8 cellular contexts compared by ENCODE assay signal in genomic region chr10:63630085-63630927, GRCh38.
DNase-seq lines count a peak whose midpoint lies in the region; ATAC-seq and TF ChIP-seq lines count a peak whose summit lies in the region.

No MANE protein-coding gene starts in this region.

- WGBS in aorta, 2 donors, result 0% methylated on average over 50 to 69 of the region's 69 CpGs

- H3K9me3 ChIP-seq in aorta (ENCODE audit: control insufficient read depth, low read length), result no peaks in the 10 kb centered on the region

- peak overlapping the region; percentile 67 for H3K4me3 ChIP-seq in rectal smooth muscle tissue (ENCODE audit: low read length)
- H3K4me3 ChIP-seq in aorta (ENCODE audit: low read length in 2 of 2), result peak overlapping the region; percentile 60 to 68

- H3K27me3 ChIP-seq in rectal smooth muscle tissue (ENCODE audit: control insufficient read depth, insufficient read depth, low read length) (no peaks in the 10 kb centered on the region), aorta (ENCODE audit: control insufficient read depth in 1 of 2, insufficient read depth in 2 of 2, low read length in 1 of 2) (no peaks in the 10 kb centered on the region)

- in situ Hi-C loops in GM13977 (cut with MboI; ENCODE audit: low pct_unique_long_range_greater_than_20kb, low sequenced_read_pairs, unreplicated experiment), result loop anchor here (10.0 kb wide), 1 partner anchor 84 kb away; no protein-coding TSS in a partner anchor

- H3K9ac ChIP-seq in rectal smooth muscle tissue (ENCODE audit: low read length), result peak overlapping the region; percentile 74

- intact Hi-C loops in aorta (cut with DNase I), result loop anchor here (2.0 to 10.0 kb wide), 8 partner anchors 67 to 516 kb away; partner anchors contain the start of gene JMJD1C (in 1 of the 2)

- H3K27ac ChIP-seq in rectal smooth muscle tissue (ENCODE audit: low read depth, low read length), result peak overlapping the region; percentile 95
- H3K27ac ChIP-seq in aorta (ENCODE audit: low read depth in 1 of 2, low read length in 2 of 2), result peak overlapping the region; percentile 99 to 100

- H3K36me3 ChIP-seq in rectal smooth muscle tissue (ENCODE audit: control insufficient read depth, insufficient read depth, low read length) (no peaks in the 10 kb centered on the region), aorta (ENCODE audit: control insufficient read depth in 1 of 2, insufficient read depth in 2 of 2, low read length in 1 of 2) (no peaks in the 10 kb centered on the region)

- TF ChIP-seq CTCF in GM13977 (IDR thresholded peaks at IDR 0.05; ENCODE audit: extremely low read depth, insufficient read depth, missing control alignments), result no peak

- DNase-seq in GM13977 (ENCODE audit: low spot score) (peak; percentile 86), NCI-H128 (lab: John Stamatoyannopoulos, UW; ENCODE audit: unreplicated experiment) (peak; percentile 38), T-helper 2 cell (peak; percentile 54 to 80 (median 59)), anterior cingulate cortex (lab: John Stamatoyannopoulos, UW) (peak; percentile 15 to 89 (median 81)), hepatic stellate cell (ENCODE audit: low spot score) (peak; percentile 84), aorta (peak; percentile 93 to 97)

- H3K4me1 ChIP-seq in rectal smooth muscle tissue (ENCODE audit: control insufficient read depth, insufficient read depth, low read length), result peaks cover 21% of the 10 kb centered on the region
- H3K4me1 ChIP-seq in aorta (ENCODE audit: control insufficient read depth in 1 of 2, insufficient read depth in 2 of 2, low read length in 2 of 2), result peaks cover 0 to 2% of the 10 kb centered on the region in 2 donors

- ATAC-seq in HG02763 (IDR thresholded peaks at IDR 0.05; ENCODE audit: unreplicated experiment) (peak; percentile 60), aorta (ENCODE audit: low FRiP score) (peak; percentile 90)

Comparison
In these comparisons a context has a peak if more than half of its experiments do, and no peak if none do; other contexts are left out.
1. Peak in every context shown above with its lines: DNase-seq, ATAC-seq, H3K4me3 ChIP-seq and H3K27ac ChIP-seq.
2. DNase-seq: peak in every context shown above with its lines; median percentile 95 in aorta; 86 in GM13977; 84 in hepatic stellate cell; 81 in anterior cingulate cortex; 59 in T-helper 2 cell; 38 in NCI-H128.